In genomic region chrX:129961180-129962083, GRCh38 we compare ENCODE assay signal across 8 cellular contexts. TPM values are rescaled to one million over a fixed set of nuclear protein-coding genes. Genes with fewer than 3 reads are reported as not detected.
DNase-seq lines count a peak whose midpoint lies in the region; ATAC-seq and TF ChIP-seq lines count a peak whose summit lies in the region.

No MANE protein-coding gene starts in this region.

- TF ChIP-seq RAD21 in Ishikawa (IDR thresholded peaks at IDR 0.05; ENCODE audit: low read depth): 0 out of 2 replicates have a peak, but pooled peaks have one; percentile 7

- no peak for TF ChIP-seq POLR2A in right lobe of liver (IDR thresholded peaks at IDR 0.05)

- WGBS in right lobe of liver (ENCODE audit: insufficient coverage, low coverage, low lambda C conversion rate, missing lambda C conversion rate): 26% methylated on average over 14 of the region's 26 CpGs

- peak overlapping the region; percentile 67 for H3K4me3 Mint-ChIP-seq in activated naive CD8-positive, alpha-beta T cell treated with anti-CD3 and anti-CD28 coated beads, Interleukin-2, amount 50 U/mL, for 24 hours
- H3K4me3 Mint-ChIP-seq in stimulated activated naive B cell treated with anti-CD40 and anti-IgM and Interleukin-4, amounts not matched to agents 10 μg/mL and 1 μg/mL and 100 μg/mL, for 72 hours: peak overlapping the region; percentile 37 to 81

- DNase-seq in GM13976 (ENCODE audit: low spot score) (peak; percentile 85), SKM-1 treated with dmso at 0.1 percent for 144 hours (lab: John Stamatoyannopoulos, UW; ENCODE audit: unreplicated experiment) (peak; percentile 63), right lobe of liver (peak; percentile 72 to 83 (median 76)), pons (ENCODE audit: low spot score) (no peak)
- DNase-seq in activated naive CD8-positive, alpha-beta T cell treated with anti-CD3 and anti-CD28 coated beads, Interleukin-2, amount 50 U/mL, for 24 hours: peak; percentile 68
- DNase-seq in stimulated activated naive B cell treated with anti-CD40 and anti-IgM and Interleukin-4, amounts not matched to agents 10 μg/mL and 1 μg/mL and 100 μg/mL, for 72 hours: peak; percentile 64

- H3K27ac ChIP-seq in right lobe of liver: peak overlapping the region in 1 of 3 donors; percentile 24

- ATAC-seq in GM21825 (IDR thresholded peaks at IDR 0.05; ENCODE audit: unreplicated experiment): peak; percentile 89
- peak; percentile 95 for ATAC-seq in activated naive CD8-positive, alpha-beta T cell treated with anti-CD3 and anti-CD28 coated beads, Interleukin-2, amount 50 U/mL, for 24 hours
- ATAC-seq in right lobe of liver: peak; percentile 83 to 90 (median 86)
- peak; percentile 89 to 91 for ATAC-seq in stimulated activated naive B cell treated with anti-CD40 and anti-IgM and Interleukin-4, amounts not matched to agents 10 μg/mL and 1 μg/mL and 100 μg/mL, for 72 hours (replicated peaks)

- H3K4me1 Mint-ChIP-seq in activated naive CD8-positive, alpha-beta T cell treated with anti-CD3 and anti-CD28 coated beads, Interleukin-2, amount 50 U/mL, for 24 hours: peaks cover 8% of the 10 kb centered on the region
- peaks cover 11 to 25% of the 10 kb centered on the region in 2 donors for H3K4me1 Mint-ChIP-seq in stimulated activated naive B cell treated with anti-CD40 and anti-IgM and Interleukin-4, amounts not matched to agents 10 μg/mL and 1 μg/mL and 100 μg/mL, for 72 hours

- H3K27me3 Mint-ChIP-seq in activated naive CD8-positive, alpha-beta T cell treated with anti-CD3 and anti-CD28 coated beads, Interleukin-2, amount 50 U/mL, for 24 hours: no peaks in the 10 kb centered on the region
- H3K27me3 Mint-ChIP-seq in stimulated activated naive B cell treated with anti-CD40 and anti-IgM and Interleukin-4, amounts not matched to agents 10 μg/mL and 1 μg/mL and 100 μg/mL, for 72 hours: no peaks in the 10 kb centered on the region

- H3K36me3 ChIP-seq in right lobe of liver: no peaks in the 10 kb centered on the region

- peak overlapping the region; percentile 73 for H3K27ac Mint-ChIP-seq in activated naive CD8-positive, alpha-beta T cell treated with anti-CD3 and anti-CD28 coated beads, Interleukin-2, amount 50 U/mL, for 24 hours
- peak overlapping the region; percentile 87 for H3K27ac Mint-ChIP-seq in stimulated activated naive B cell treated with anti-CD40 and anti-IgM and Interleukin-4, amounts not matched to agents 10 μg/mL and 1 μg/mL and 100 μg/mL, for 72 hours

- H3K36me3 Mint-ChIP-seq in activated naive CD8-positive, alpha-beta T cell treated with anti-CD3 and anti-CD28 coated beads, Interleukin-2, amount 50 U/mL, for 24 hours (ENCODE audit: low read depth): no peaks in the 10 kb centered on the region
- no peaks in the 10 kb centered on the region for H3K36me3 Mint-ChIP-seq in stimulated activated naive B cell treated with anti-CD40 and anti-IgM and Interleukin-4, amounts not matched to agents 10 μg/mL and 1 μg/mL and 100 μg/mL, for 72 hours

- H3K9me3 ChIP-seq in right lobe of liver: no peaks in the 10 kb centered on the region

- TF ChIP-seq CTCF in GM13976 (IDR thresholded peaks at IDR 0.05; ENCODE audit: borderline replicate concordance, control extremely low read depth, extremely low read depth, insufficient read depth, missing control alignments): no peak
- TF ChIP-seq CTCF in right lobe of liver (IDR thresholded peaks at IDR 0.05): no peak

- peak overlapping the region in 1 of 3 donors; percentile 21 for H3K4me3 ChIP-seq in right lobe of liver

- intact Hi-C loops in right lobe of liver (cut with DNase I): no loop called here

- no peaks in the 10 kb centered on the region for H3K27me3 ChIP-seq in right lobe of liver

- no peaks in the 10 kb centered on the region for H3K4me1 ChIP-seq in right lobe of liver

- no peak for TF ChIP-seq EP300 in Ishikawa (IDR thresholded peaks at IDR 0.05; ENCODE audit: borderline replicate concordance)

- H3K9me3 Mint-ChIP-seq in activated naive CD8-positive, alpha-beta T cell treated with anti-CD3 and anti-CD28 coated beads, Interleukin-2, amount 50 U/mL, for 24 hours: no peaks in the 10 kb centered on the region
- no peaks in the 10 kb centered on the region for H3K9me3 Mint-ChIP-seq in stimulated activated naive B cell treated with anti-CD40 and anti-IgM and Interleukin-4, amounts not matched to agents 10 μg/mL and 1 μg/mL and 100 μg/mL, for 72 hours

- in situ Hi-C loops in GM13976 (cut with MboI; ENCODE audit: low sequenced_read_pairs, unreplicated experiment): no loop called here

TF ChIP-seq in Ishikawa, 13 proteins besides CTCF, POLR2A, EP300 and RAD21:
- peak; percentile 47 for TF ChIP-seq TCF12 (IDR thresholded peaks at IDR 0.05; ENCODE audit: low read depth)
- no peak for TF ChIP-seq CREB1 (IDR thresholded peaks at IDR 0.05; ENCODE audit: low read depth)
- TF ChIP-seq MAX (IDR thresholded peaks at IDR 0.05): peak; percentile 39; the same call in 1 of the 2 replicates
- TF ChIP-seq FOXM1 (IDR thresholded peaks at IDR 0.05; ENCODE audit: borderline replicate concordance, low read depth): no peak
- TF ChIP-seq, protein P1, sequence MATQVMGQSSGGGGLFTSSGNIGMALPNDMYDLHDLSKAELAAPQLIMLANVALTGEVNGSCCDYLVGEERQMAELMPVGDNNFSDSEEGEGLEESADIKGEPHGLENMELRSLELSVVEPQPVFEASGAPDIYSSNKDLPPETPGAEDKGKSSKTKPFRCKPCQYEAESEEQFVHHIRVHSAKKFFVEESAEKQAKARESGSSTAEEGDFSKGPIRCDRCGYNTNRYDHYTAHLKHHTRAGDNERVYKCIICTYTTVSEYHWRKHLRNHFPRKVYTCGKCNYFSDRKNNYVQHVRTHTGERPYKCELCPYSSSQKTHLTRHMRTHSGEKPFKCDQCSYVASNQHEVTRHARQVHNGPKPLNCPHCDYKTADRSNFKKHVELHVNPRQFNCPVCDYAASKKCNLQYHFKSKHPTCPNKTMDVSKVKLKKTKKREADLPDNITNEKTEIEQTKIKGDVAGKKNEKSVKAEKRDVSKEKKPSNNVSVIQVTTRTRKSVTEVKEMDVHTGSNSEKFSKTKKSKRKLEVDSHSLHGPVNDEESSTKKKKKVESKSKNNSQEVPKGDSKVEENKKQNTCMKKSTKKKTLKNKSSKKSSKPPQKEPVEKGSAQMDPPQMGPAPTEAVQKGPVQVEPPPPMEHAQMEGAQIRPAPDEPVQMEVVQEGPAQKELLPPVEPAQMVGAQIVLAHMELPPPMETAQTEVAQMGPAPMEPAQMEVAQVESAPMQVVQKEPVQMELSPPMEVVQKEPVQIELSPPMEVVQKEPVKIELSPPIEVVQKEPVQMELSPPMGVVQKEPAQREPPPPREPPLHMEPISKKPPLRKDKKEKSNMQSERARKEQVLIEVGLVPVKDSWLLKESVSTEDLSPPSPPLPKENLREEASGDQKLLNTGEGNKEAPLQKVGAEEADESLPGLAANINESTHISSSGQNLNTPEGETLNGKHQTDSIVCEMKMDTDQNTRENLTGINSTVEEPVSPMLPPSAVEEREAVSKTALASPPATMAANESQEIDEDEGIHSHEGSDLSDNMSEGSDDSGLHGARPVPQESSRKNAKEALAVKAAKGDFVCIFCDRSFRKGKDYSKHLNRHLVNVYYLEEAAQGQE (IDR thresholded peaks at IDR 0.05; ENCODE audit: low read depth): no peak
- no peak for TF ChIP-seq EGR1 (IDR thresholded peaks at IDR 0.05)
- TF ChIP-seq ZBTB7A (IDR thresholded peaks at IDR 0.05; ENCODE audit: low read depth): peak; percentile 91
- TF ChIP-seq YY1 (IDR thresholded peaks at IDR 0.05; ENCODE audit: low read depth): 0 out of 2 replicates have a peak, but pooled peaks have one; percentile 23
- TF ChIP-seq CEBPB (IDR thresholded peaks at IDR 0.05): no peak
- TF ChIP-seq NFIC (IDR thresholded peaks at IDR 0.05): 0 out of 2 replicates have a peak, but pooled peaks have one; percentile 8
- TF ChIP-seq USF1 (IDR thresholded peaks at IDR 0.05): no peak
- TF ChIP-seq TEAD4 (IDR thresholded peaks at IDR 0.05): no peak
- 0 out of 2 replicates have a peak, but pooled peaks have one; percentile 42 for TF ChIP-seq TAF1 (IDR thresholded peaks at IDR 0.05; ENCODE audit: low read depth)

RNA-seq across cellular contexts. Expression of gene BCORL1, which starts 21.0 kb away (rescaled TPM):
- 1 to 10 TPM; 2.7 to 9.0 (median 4.8) TPM for total RNA-seq in right lobe of liver

RNA-seq across cellular contexts. Expression of gene UTP14A, which starts 55.5 kb away (rescaled TPM):
- 10 to 100 TPM in 1 of 6 experiments, 1 to 10 TPM in 5; 4.2 to 10.6 (median 6.6) TPM for total RNA-seq in right lobe of liver
